Comparison of ENCODE assay signal across 15 cellular contexts in the genomic region with DNA sequence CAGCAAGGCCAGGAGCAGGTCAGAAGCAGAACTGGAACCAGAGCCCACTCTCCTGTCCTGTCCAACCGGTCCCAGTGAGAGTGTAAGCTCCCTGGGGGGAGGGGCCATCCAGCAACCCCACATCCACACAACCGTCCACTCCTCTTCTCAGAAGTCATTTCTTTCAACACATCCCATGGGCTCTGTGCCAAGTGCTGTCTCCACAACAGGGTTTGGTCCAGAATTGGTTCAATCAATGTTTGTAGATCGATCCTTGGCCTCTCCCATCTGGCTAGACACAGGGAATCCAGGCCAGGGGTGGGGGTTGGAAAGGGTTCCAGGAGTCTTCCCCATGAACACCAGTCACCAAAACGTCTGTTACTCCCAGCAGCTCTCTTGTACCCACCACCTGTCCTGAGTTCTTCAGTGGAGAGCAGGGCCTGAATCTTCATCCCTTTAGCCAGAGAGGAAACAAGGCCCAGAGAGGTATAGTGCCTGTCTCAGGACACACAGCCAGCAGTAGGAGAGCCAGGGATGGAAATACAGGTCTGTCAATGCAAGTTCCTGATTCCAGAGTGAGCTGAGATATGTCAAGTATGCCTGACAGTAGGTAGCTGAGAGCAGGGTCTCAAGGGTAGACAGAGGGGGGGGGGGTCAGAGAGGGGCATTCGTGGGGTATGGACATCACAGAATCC. TPM values are rescaled to one million over a fixed set of nuclear protein-coding genes. Genes with fewer than 3 reads are reported as not detected.
DNase-seq lines count a peak whose midpoint lies in the region; ATAC-seq, FAIRE-seq and TF ChIP-seq lines count a peak whose summit lies in the region.
"Had no signal": no experiment of that assay in that cellular context is flagged by ENCODE, and none has a peak within 500 bp of the region (broad histone marks: within the 10 kb centered on the region; RNA-seq: fewer than 3 reads in every experiment).

No MANE protein-coding gene starts in this region.

- no peak overlapping the region for H3K27ac ChIP-seq in KMS-11
- no peak overlapping the region for H3K27ac ChIP-seq in K562 (ENCODE audit: extremely low read depth, low read depth, low read length)
- H3K27ac ChIP-seq: thoracic aorta had no signal

- H3K4me1 ChIP-seq in KMS-11 (ENCODE audit: low read depth, poor library complexity, severe bottlenecking) (peaks cover 8% of the 10 kb centered on the region), K562 (replicated peaks in 1 of 2; ENCODE audit: control insufficient read depth in 2 of 2, insufficient read depth in 2 of 2, low read length in 2 of 2) (peaks cover 34 to 66% of the 10 kb centered on the region in 2 experiments)

- TF ChIP-seq CTCF in KMS-11 (conservative IDR thresholded peaks at IDR 0.05; ENCODE audit: low read depth, low read length) (no peak), K562 (IDR thresholded peaks at IDR 0.05 in 2 of 3, conservative IDR thresholded peaks at IDR 0.05 in 1 of 3; ENCODE audit: insufficient read depth in 2 of 3, low read depth in 1 of 3, low read length in 3 of 3) (no peak)

- FAIRE-seq in K562 (lab: Jason Lieb, UNC) = no peak
- FAIRE-seq: astrocyte, pancreas had no signal

- in situ Hi-C loops in K562 (cut with MboI) = no loop called here

- TF ChIP-seq EP300 in K562 (IDR thresholded peaks at IDR 0.05; ENCODE audit: low read length) = no peak

- intact Hi-C loops in K562 (cut with micrococcal nuclease) = loop anchor here (5.0 kb wide), 1 partner anchor 44 kb away; a partner anchor contains a TSS
- intact Hi-C loops in sciatic nerve (cut with DNase I) = no loop called here

- no TSS peak for BruUV-seq in K562 (replicated peaks; lab: Mats Ljungman, UMichigan)

- H4K20me1 ChIP-seq in KMS-11 (ENCODE audit: insufficient read depth) (no peaks in the 10 kb centered on the region), K562 (replicated peaks; ENCODE audit: control insufficient read depth, insufficient read depth, low read length) (0 out of 2 replicates have a peak, but pooled peaks cover 3% of the 10 kb centered on the region)

- no peak overlapping the region for H3K9ac ChIP-seq in KMS-11
- no peak overlapping the region for H3K9ac ChIP-seq in K562 (ENCODE audit: insufficient read depth in 1 of 2, low read depth in 2 of 2, low read length in 2 of 2)

- H3K9me1 ChIP-seq in K562 (ENCODE audit: control insufficient read depth, insufficient read depth, low read length) = peaks cover 4% of the 10 kb centered on the region

- POLR2A ChIA-PET in K562 (lab: Yijun Ruan, JAX) = interaction anchor here (0.7 to 2.3 kb wide), 3 partner anchors 9 to 822 kb away, joined by 3 to 10 read pairs (median 7); no protein-coding TSS in a partner anchor

- CTCF ChIA-PET in K562 (lab: Yijun Ruan, JAX; ENCODE audit: low intra/inter-chr PET ratio) = no interaction called here

- peak overlapping the region; percentile 21; the same call in 1 of the 2 replicates for H3K4me2 ChIP-seq in KMS-11
- H3K4me2 ChIP-seq in K562 (ENCODE audit: insufficient read depth, low read length) = no peak overlapping the region

- peak overlapping the region; percentile 57; the same call in 1 of the 2 replicates for H2AFZ ChIP-seq in KMS-11 (ENCODE audit: low read depth)
- no peak overlapping the region for H2AFZ ChIP-seq in K562 (ENCODE audit: low read depth, low read length)

- ATAC-seq in K562 (no peak), sciatic nerve (no peak), GM18868 (IDR thresholded peaks at IDR 0.05; ENCODE audit: unreplicated experiment) (no peak)

- whole genome bisulfite sequencing in K562 (ENCODE audit: insufficient coverage, low coverage, missing lambda C conversion rate) = 18% methylated on average over 5 of the region's 5 CpGs

- H3K36me3 ChIP-seq in KMS-11 (ENCODE audit: insufficient read depth) (no peaks in the 10 kb centered on the region), K562 (ENCODE audit: control insufficient read depth, insufficient read depth, low read length) (no peaks in the 10 kb centered on the region)
- H3K36me3 ChIP-seq: pancreas, thoracic aorta had no signal

- H3K9me3 ChIP-seq in K562 (replicated peaks; ENCODE audit: control insufficient read depth, insufficient read depth, low read depth, low read length) = no peaks in the 10 kb centered on the region
- H3K9me3 ChIP-seq: pancreas, thoracic aorta had no signal

- H3K4me3 ChIP-seq in KMS-11 (IDR thresholded peaks at IDR 0.05; ENCODE audit: insufficient read depth, low read depth, low read length) (no peak overlapping the region), K562 (no peak overlapping the region)
- H3K4me3 ChIP-seq: dorsolateral prefrontal cortex, pancreas, thoracic aorta had no signal

- peak in 1 of 4 experiments; percentile 30 for DNase-seq in K562 (ENCODE audit: extremely low read depth in 1 of 4, low spot score in 3 of 4)
- DNase-seq in iris pigment epithelial cell (ENCODE audit: low read depth) = peak; percentile 24
- DNase-seq in sciatic nerve (ENCODE audit: low spot score) = peak; percentile 67
- DNase-seq in GF-D8 (lab: John Stamatoyannopoulos, UW) = no peak
- no peak for DNase-seq in nucleus accumbens (lab: John Stamatoyannopoulos, UW)
- DNase-seq in RKO (ENCODE audit: low spot score) = no peak
- DNase-seq: activated CD4-positive, alpha-beta memory T cell treated with anti-CD3 and anti-CD28 coated beads for 36 hours; DND-41; NCI-H2107 had no signal

- H3K79me2 ChIP-seq in KMS-11 (ENCODE audit: insufficient read depth, low read depth) (no peaks in the 10 kb centered on the region), K562 (ENCODE audit: control insufficient read depth, insufficient read depth, low read length) (no peaks in the 10 kb centered on the region)

- no peak for TF ChIP-seq POLR2A in K562 (conservative IDR thresholded peaks at IDR 0.05)

- H3K27me3 ChIP-seq in KMS-11 (ENCODE audit: insufficient read depth, low read depth) (no peaks in the 10 kb centered on the region), K562 (ENCODE audit: control insufficient read depth in 2 of 2, insufficient read depth in 2 of 2, low read length in 2 of 2) (no peaks in the 10 kb centered on the region)
- H3K27me3 ChIP-seq: dorsolateral prefrontal cortex, pancreas had no signal

- no peak for TF ChIP-seq RAD21 in K562 (CRISPR knock-in tag; conservative IDR thresholded peaks at IDR 0.05 in 1 of 2, IDR thresholded peaks at IDR 0.05 in 1 of 2)

TF ChIP-seq in K562, 482 proteins besides CTCF, POLR2A, EP300 and RAD21 (continues in another document):
- TF ChIP-seq ZNF445 (CRISPR knock-in tag; IDR thresholded peaks at IDR 0.05; ENCODE audit: low read depth) (no peak), MIER1 (IDR thresholded peaks at IDR 0.05; ENCODE audit: low read depth) (no peak), KHSRP (IDR thresholded peaks at IDR 0.05) (no peak), ZNF184 (CRISPR knock-in tag; IDR thresholded peaks at IDR 0.05) (no peak), NFIC (IDR thresholded peaks at IDR 0.05) (peak; percentile 85), ZNF696 (CRISPR knock-in tag; conservative IDR thresholded peaks at IDR 0.05) (no peak), ZNF316 (IDR thresholded peaks at IDR 0.05) (peak; percentile 44), ZKSCAN8 (CRISPR knock-in tag; IDR thresholded peaks at IDR 0.05) (no peak), ZNF311 (CRISPR knock-in tag; IDR thresholded peaks at IDR 0.05) (no peak), MEIS2 (IDR thresholded peaks at IDR 0.05; ENCODE audit: partially characterized antibody) (peak; percentile 35), MYC (IDR thresholded peaks at IDR 0.05; ENCODE audit: low read depth, low read length) (no peak), MYC (CRISPR knock-in tag; IDR thresholded peaks at IDR 0.05; ENCODE audit: borderline replicate concordance, low read depth) (no peak), CSDE1 (IDR thresholded peaks at IDR 0.05) (no peak), CBX1 (IDR thresholded peaks at IDR 0.05; ENCODE audit: low read depth) (no peak), NFIX (CRISPR knock-in tag; IDR thresholded peaks at IDR 0.05; ENCODE audit: low read depth) (no peak), NBN (IDR thresholded peaks at IDR 0.05; ENCODE audit: low read depth) (no peak), SLC30A9 (CRISPR knock-in tag; IDR thresholded peaks at IDR 0.05) (no peak), TRIM24 (IDR thresholded peaks at IDR 0.05) (no peak), RBM25 (IDR thresholded peaks at IDR 0.05; ENCODE audit: low read depth, low read length, severe bottlenecking) (peak; percentile 39), ZNF197 (CRISPR knock-in tag; IDR thresholded peaks at IDR 0.05; ENCODE audit: low read depth) (no peak)
- TF ChIP-seq, protein P1, sequence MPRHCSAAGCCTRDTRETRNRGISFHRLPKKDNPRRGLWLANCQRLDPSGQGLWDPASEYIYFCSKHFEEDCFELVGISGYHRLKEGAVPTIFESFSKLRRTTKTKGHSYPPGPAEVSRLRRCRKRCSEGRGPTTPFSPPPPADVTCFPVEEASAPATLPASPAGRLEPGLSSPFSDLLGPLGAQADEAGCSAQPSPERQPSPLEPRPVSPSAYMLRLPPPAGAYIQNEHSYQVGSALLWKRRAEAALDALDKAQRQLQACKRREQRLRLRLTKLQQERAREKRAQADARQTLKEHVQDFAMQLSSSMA (CRISPR knock-in tag; IDR thresholded peaks at IDR 0.05) = no peak

RNA-seq across cellular contexts. Expression of a gene that starts 45.1 kb away (rescaled TPM):
- 31.4 and 71.8 TPM in 2 replicates for total RNA-seq in K562 (2011; cell fraction: chromatin; rRNA removed; ENCODE audit: low replicate concordance)
- 28.6 and 32.2 TPM in 2 replicates for total RNA-seq in K562 (2011; cell fraction: nucleolus; rRNA removed)
- 31.8 and 38.1 TPM in 2 replicates for total RNA-seq in K562 (2011; cell fraction: nucleoplasm; rRNA removed)
- total RNA-seq in K562 (2014; rRNA removed) (7.0 and 7.7 TPM in 2 replicates), K562 (2014; rRNA removed; fragmentation: Illumina TruSeq; extraction: Trizol) (2.6 and 2.8 TPM in 2 replicates), K562 (2015; rRNA removed; fragmentation: Illumina TruSeq; extraction: Trizol) (4.3 and 5.0 TPM in 2 replicates), K562 (2021) (30.3 and 37.3 TPM in 2 replicates), sciatic nerve (96.7 TPM)
- polyA plus RNA-seq in K562 (2011; rRNA removed) (3.6 and 6.2 TPM in 2 replicates), K562 (2014; fragmentation: Illumina TruSeq; extraction: Trizol) (22.9 and 25.1 TPM in 2 replicates), K562 (2014; fragmentation: Nextera tagmentation; extraction: Ambion mirVana) (1 to 10 TPM; 1.0 to 1.9 TPM), K562 (2014; rRNA removed) (11.0 and 11.7 TPM in 2 replicates)
- 5.2 and 5.4 TPM in 2 replicates for polyA plus RNA-seq in K562 (2011; cell fraction: cytosol; rRNA removed)
- polyA plus RNA-seq in K562 (2011; cell fraction: nucleus; rRNA removed) = 18.9 and 30.6 TPM in 2 replicates
- polyA plus RNA-seq in K562 (2012) = 23.3 and 39.2 TPM in 2 replicates
- 5.8 and 6.7 TPM in 2 replicates for polyA minus RNA-seq in K562 (2011; rRNA and poly(A)+ RNA removed)
- polyA minus RNA-seq in K562 (2011; cell fraction: cytosol; rRNA and poly(A)+ RNA removed) = 14.9 and 22.3 TPM in 2 replicates
- 17.6 and 22.4 TPM in 2 replicates for polyA minus RNA-seq in K562 (2011; cell fraction: nucleus; rRNA and poly(A)+ RNA removed)

Comparison
In these comparisons a context has a peak if more than half of its experiments do, and no peak if none do; other contexts are left out.
1. DNase-seq: peak in iris pigment epithelial cell (single experiment) and sciatic nerve (single experiment); none in GF-D8 (single experiment), nucleus accumbens (0 of 56) and RKO (single experiment).